ENCODE assay signal across 8 cellular contexts in genomic region chr4:75630174-75630931, GRCh38. TPM values are rescaled to one million over a fixed set of nuclear protein-coding genes. Genes with fewer than 3 reads are reported as not detected.
A peak's percentile ranks its signal among the peaks of the same experiment; 100 is the strongest.
DNase-seq lines count a peak whose midpoint lies in the region; ATAC-seq, FAIRE-seq and TF ChIP-seq lines count a peak whose summit lies in the region.

Gene CDKL2, minus strand, starts transcription at chr4:75630528. Its CDS starts 4,540 bp downstream, at chr4:75625988.

- intact Hi-C loops in HepG2 (cut with micrococcal nuclease; ENCODE audit: unreplicated experiment): no loop called here

- no peak for TF ChIP-seq EP300 in HepG2 (IDR thresholded peaks at IDR 0.05; ENCODE audit: low read depth in 2 of 2, low read length in 2 of 2)
- no peak for TF ChIP-seq EP300 in HepG2 (CRISPR knock-in tag; IDR thresholded peaks at IDR 0.05; ENCODE audit: borderline replicate concordance)

- H3K27ac ChIP-seq in HepG2 (ENCODE audit: extremely low read length, insufficient read depth, low read length): no peak within 1 kb of the TSS

- no peak for FAIRE-seq in HepG2 (lab: Jason Lieb, UNC)

- no peaks in the 10 kb centered on the region; a peak in 1 of 5 replicates for H3K27me3 ChIP-seq in HepG2 (ENCODE audit: control insufficient read depth in 1 of 2, insufficient read depth in 2 of 2, low read length in 2 of 2)

- TF ChIP-seq CTCF in GM12875 (IDR thresholded peaks at IDR 0.05; ENCODE audit: borderline replicate concordance, insufficient read depth, low read depth, low read length): no peak
- no peak for TF ChIP-seq CTCF in HepG2 (CRISPR knock-in tag; IDR thresholded peaks at IDR 0.05)

- DNase-seq in NCI-H2107 (lab: John Stamatoyannopoulos, UW): peak; percentile 52
- peak; percentile 78 to 85 for DNase-seq in activated CD4-positive, alpha-beta T cell treated with anti-CD3 and anti-CD28 coated beads, Interleukin-2, amount 50 U/mL, for 24 hours (ENCODE audit: low read depth in 1 of 2, low spot score in 1 of 2)
- peak; percentile 70 for DNase-seq in dermis blood vessel endothelial cell
- DNase-seq in HepG2 (ENCODE audit: low spot score): no peak
- DNase-seq in stimulated activated CD4-positive, alpha-beta T cell treated with anti-CD3 and anti-CD28 coated beads, Interleukin-2, amount 100 ng/mL, for 24 hours: peak; percentile 91 to 93
- DNase-seq in KG1 (lab: John Stamatoyannopoulos, UW): no peak

- peak within 1 kb of the TSS; percentile 69 for H3K4me3 ChIP-seq in GM12875 (ENCODE audit: low read depth, low read length)
- no peak within 1 kb of the TSS for H3K4me3 ChIP-seq in HepG2 (replicated peaks in 1 of 3; ENCODE audit: insufficient read depth in 1 of 3, low read depth in 2 of 3, low read length in 3 of 3)

- CTCF ChIA-PET in HepG2 (lab: Yijun Ruan, JAX; ENCODE audit: low intra/inter-chr PET ratio, low total read pairs): no interaction called here

- ATAC-seq in HG02678 (IDR thresholded peaks at IDR 0.05; ENCODE audit: unreplicated experiment): peak; percentile 100
- ATAC-seq in HepG2: no peak; the same call in 2 of the 3 replicates

- 93% methylated on average over 37 of the region's 57 CpGs for WGBS in HepG2 (ENCODE audit: low lambda C conversion rate)

- no peak within 1 kb of the TSS for H3K9ac ChIP-seq in HepG2 (ENCODE audit: insufficient read depth, low read depth, low read length)

- no peaks in the 10 kb centered on the region for H3K9me3 ChIP-seq in HepG2 (ENCODE audit: low read length)

- H4K20me1 ChIP-seq in HepG2 (ENCODE audit: insufficient read depth, low read length): no peaks in the 10 kb centered on the region

- H3K36me3 ChIP-seq in HepG2 (replicated peaks in 1 of 2; ENCODE audit: control insufficient read depth in 1 of 2, insufficient read depth in 2 of 2, low read length in 2 of 2): no peaks in the 10 kb centered on the region

- BruUV-seq in HepG2 (replicated peaks; lab: Mats Ljungman, UMichigan): no TSS peak

- TF ChIP-seq RAD21 in HepG2 (CRISPR knock-in tag; IDR thresholded peaks at IDR 0.05): no peak

- H3K4me2 ChIP-seq in HepG2 (ENCODE audit: low read depth, low read length): no peak within 1 kb of the TSS

- in situ Hi-C loops in HepG2 (cut with HindIII; ENCODE audit: extremely low pct_ligation_motif_present, low pct_unique_long_range_greater_than_20kb): no loop called here

- H3K79me2 ChIP-seq in HepG2 (ENCODE audit: insufficient read depth, low read length): no peaks in the 10 kb centered on the region

- TF ChIP-seq POLR2A in HepG2 (IDR thresholded peaks at IDR 0.05; ENCODE audit: insufficient read depth in 1 of 2, low read depth in 2 of 2, low read length in 2 of 2): no peak

- H3K4me1 ChIP-seq in HepG2 (ENCODE audit: insufficient read depth, low read length): no peaks in the 10 kb centered on the region

- H2AFZ ChIP-seq in HepG2 (ENCODE audit: low read length): no peak within 1 kb of the TSS

- POLR2A ChIA-PET in HepG2 (lab: Yijun Ruan, JAX): no interaction called here

TF ChIP-seq in HepG2, 621 proteins besides CTCF, POLR2A, EP300 and RAD21:
- no peak for TF ChIP-seq ZNF589 (CRISPR knock-in tag; conservative IDR thresholded peaks at IDR 0.05)
- no peak for TF ChIP-seq ZNF274 (CRISPR knock-in tag; IDR thresholded peaks at IDR 0.05)
- TF ChIP-seq GABPB1 (CRISPR knock-in tag; IDR thresholded peaks at IDR 0.05): 0 out of 2 replicates have a peak, but pooled peaks have one; percentile 9
TF ChIP-seq in HepG2: peak in this region for 1.

RNA-seq across cellular contexts. Expression of gene CDKL2, which starts in this region (rescaled TPM):
- total RNA-seq in dermis blood vessel endothelial cell: 0.14 and 0.34 TPM in 2 replicates
- not detected in 2 replicates for total RNA-seq in HepG2 (2016; rRNA removed; fragmentation: Illumina TruSeq; extraction: Trizol)
- total RNA-seq in HepG2 (2016; cell fraction: cytosol; rRNA removed; fragmentation: Illumina TruSeq; extraction: Trizol; ENCODE audit: low read depth): not detected in 2 replicates
- total RNA-seq in HepG2 (2016; cell fraction: insoluble cytoplasmic fraction; rRNA removed; fragmentation: Illumina TruSeq; extraction: Trizol): not detected in 2 replicates
- total RNA-seq in HepG2 (2016; cell fraction: membrane; rRNA removed; fragmentation: Illumina TruSeq; extraction: Trizol): not detected in 2 replicates
- not detected in 2 replicates for total RNA-seq in HepG2 (2016; cell fraction: nucleus; rRNA removed; fragmentation: Illumina TruSeq; extraction: Trizol)
- polyA plus RNA-seq in HepG2 (2011; rRNA removed): not detected in 2 replicates
- polyA plus RNA-seq in HepG2 (2011; cell fraction: cytosol; rRNA removed): not detected in 2 replicates
- polyA plus RNA-seq in HepG2 (2011; cell fraction: nucleus; rRNA removed): not detected in 2 replicates
- polyA plus RNA-seq in HepG2 (2012): not detected in 2 replicates
- not detected in 2 replicates for polyA plus RNA-seq in HepG2 (2016; cell fraction: cytosol; fragmentation: Illumina TruSeq; extraction: Trizol; ENCODE audit: low read depth)
- polyA plus RNA-seq in HepG2 (2016; cell fraction: insoluble cytoplasmic fraction; fragmentation: Illumina TruSeq; extraction: Trizol; ENCODE audit: low read depth): not detected in 2 replicates
- polyA plus RNA-seq in HepG2 (2016; cell fraction: membrane; fragmentation: Illumina TruSeq; extraction: Trizol; ENCODE audit: low read depth): not detected in 2 replicates
- polyA plus RNA-seq in HepG2 (2016; cell fraction: nucleus; fragmentation: Illumina TruSeq; extraction: Trizol; ENCODE audit: insufficient read depth, low read depth): not detected in 2 replicates
- not detected in 2 replicates for polyA minus RNA-seq in HepG2 (2011; rRNA and poly(A)+ RNA removed; ENCODE audit: low replicate concordance)
- polyA minus RNA-seq in HepG2 (2011; cell fraction: cytosol; rRNA and poly(A)+ RNA removed): not detected in 2 replicates
- polyA minus RNA-seq in HepG2 (2011; cell fraction: nucleus; rRNA and poly(A)+ RNA removed): not detected in 2 replicates

Comparison
In these comparisons a context has a peak if more than half of its experiments do, and no peak if none do; other contexts are left out.
1. Peak in DNase-seq in dermis blood vessel endothelial cell; RNA of the gene not detected or under 1 TPM.
2. DNase-seq: peak in NCI-H2107 (single experiment), activated CD4-positive, alpha-beta T cell treated with anti-CD3 and anti-CD28 coated beads, Interleukin-2, amount 50 U/mL, for 24 hours (2 of 2) and stimulated activated CD4-positive, alpha-beta T cell treated with anti-CD3 and anti-CD28 coated beads, Interleukin-2, amount 100 ng/mL, for 24 hours (2 of 2); none in HepG2 (single experiment) and KG1 (single experiment).